13 cellular contexts compared by ENCODE assay signal in the genomic region with DNA sequence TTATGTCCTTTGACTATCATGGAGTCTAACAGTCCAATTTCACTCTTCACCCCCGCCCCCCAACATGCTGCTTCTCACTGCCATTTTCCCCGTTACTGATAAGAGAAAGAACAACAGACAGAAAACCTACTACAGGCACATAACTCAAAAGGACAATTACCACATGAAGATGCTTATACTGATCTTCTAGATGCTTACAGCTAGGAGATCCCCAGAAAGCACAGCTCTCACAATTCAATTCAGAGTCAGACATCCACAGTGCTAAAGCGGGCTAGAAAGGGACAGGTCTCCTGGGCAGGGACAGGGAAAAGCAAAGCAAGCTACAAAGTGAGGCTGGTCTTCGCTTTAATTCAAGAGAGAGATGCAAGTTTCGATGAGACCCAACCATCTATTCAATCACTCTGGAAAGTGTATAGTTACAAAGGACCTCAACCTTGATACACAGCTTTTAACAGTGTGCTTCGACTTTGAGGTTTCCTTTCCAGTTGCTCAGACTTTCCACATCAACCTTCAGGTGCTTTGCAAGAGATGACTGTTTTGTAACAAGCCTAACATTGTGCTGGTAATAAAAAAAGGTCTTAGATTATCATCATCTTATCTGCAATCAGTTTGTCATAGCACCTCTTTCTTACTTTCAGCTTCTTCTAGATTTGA.
DNase-seq lines count a peak whose midpoint lies in the region; ATAC-seq, FAIRE-seq and TF ChIP-seq lines count a peak whose summit lies in the region.
"Had no signal": no experiment of that assay in that cellular context is flagged by ENCODE, and none has a peak within 500 bp of the region (broad histone marks: within the 10 kb centered on the region; RNA-seq: fewer than 3 reads in every experiment).

No MANE protein-coding gene starts in this region.

- no peak overlapping the region for H3K4me3 ChIP-seq in coronary artery

- ATAC-seq in GM19395 (IDR thresholded peaks at IDR 0.05; ENCODE audit: unreplicated experiment) (no peak), HG03460 (IDR thresholded peaks at IDR 0.05; ENCODE audit: unreplicated experiment) (no peak)

- H3K9me3 Mint-ChIP-seq in activated naive CD4-positive, alpha-beta T cell treated with anti-CD3 and anti-CD28 coated beads for 36 hours, result no peaks in the 10 kb centered on the region
- H3K9me3 Mint-ChIP-seq: brain, neural crest cell had no signal

- H3K27ac Mint-ChIP-seq in activated naive CD4-positive, alpha-beta T cell treated with anti-CD3 and anti-CD28 coated beads for 36 hours, result peak overlapping the region; percentile 96

- CTCF ChIA-PET in activated naive CD4-positive, alpha-beta T cell treated with anti-CD3 and anti-CD28 coated beads for 36 hours (lab: Charles Lee), result interaction anchor here (0.7 to 2.5 kb wide), 15 partner anchors 8 to 77 kb away, joined by 3 to 14 read pairs (median 4); no protein-coding TSS in a partner anchor

- peak; percentile 30 for FAIRE-seq in GM12892 (lab: Jason Lieb, UNC)

- DNase-seq in GM12892 (ENCODE audit: insufficient read length), result no peak
- peak; percentile 21 for DNase-seq in T follicular helper cell (ENCODE audit: low read depth)
- DNase-seq in activated naive CD4-positive, alpha-beta T cell treated with anti-CD3 and anti-CD28 coated beads for 36 hours, result peak; percentile 74
- DNase-seq in stimulated activated CD4-positive, alpha-beta T cell treated with anti-CD3 and anti-CD28 coated beads, Interleukin-2, amount 100 ng/mL, for 24 hours, result peak; percentile 38 to 39
- no peak for DNase-seq in coronary artery (ENCODE audit: low spot score)
- no peak for DNase-seq in NCI-H2196 (lab: John Stamatoyannopoulos, UW; ENCODE audit: unreplicated experiment)
- DNase-seq: BE2C, glutamatergic neuron had no signal

- H3K4me3 Mint-ChIP-seq in activated naive CD4-positive, alpha-beta T cell treated with anti-CD3 and anti-CD28 coated beads for 36 hours, result peak overlapping the region; percentile 62
- H3K4me3 Mint-ChIP-seq: brain, neural crest cell had no signal

- no peak for TF ChIP-seq POLR2A in GM12892 (IDR thresholded peaks at IDR 0.05; ENCODE audit: low read depth, low read length)

- H3K36me3 Mint-ChIP-seq in activated naive CD4-positive, alpha-beta T cell treated with anti-CD3 and anti-CD28 coated beads for 36 hours (ENCODE audit: low read depth), result peaks cover 65% of the 10 kb centered on the region
- H3K36me3 Mint-ChIP-seq: brain had no signal

- H3K27ac ChIP-seq in coronary artery, result no peak overlapping the region
- H3K27ac ChIP-seq: HL-60 had no signal

- no peaks in the 10 kb centered on the region for H3K27me3 Mint-ChIP-seq in activated naive CD4-positive, alpha-beta T cell treated with anti-CD3 and anti-CD28 coated beads for 36 hours (ENCODE audit: low read depth)
- H3K27me3 Mint-ChIP-seq: brain had no signal

- TF ChIP-seq CTCF in coronary artery (IDR thresholded peaks at IDR 0.05), result no peak

- intact Hi-C loops in activated naive CD4-positive, alpha-beta T cell treated with anti-CD3 and anti-CD28 coated beads for 36 hours (cut with micrococcal nuclease), result loop anchor here (1.0 to 2.0 kb wide), 7 partner anchors 8 to 77 kb away; no protein-coding TSS in a partner anchor

- peaks cover 94% of the 10 kb centered on the region for H3K4me1 Mint-ChIP-seq in activated naive CD4-positive, alpha-beta T cell treated with anti-CD3 and anti-CD28 coated beads for 36 hours (ENCODE audit: low read depth)

Comparison
In these comparisons a context has a peak if more than half of its experiments do, and no peak if none do; other contexts are left out.
1. DNase-seq: peak in T follicular helper cell (single experiment), activated naive CD4-positive, alpha-beta T cell treated with anti-CD3 and anti-CD28 coated beads for 36 hours (single experiment) and stimulated activated CD4-positive, alpha-beta T cell treated with anti-CD3 and anti-CD28 coated beads, Interleukin-2, amount 100 ng/mL, for 24 hours (2 of 2); none in GM12892 (single experiment), coronary artery (single experiment) and NCI-H2196 (single experiment).